In genomic region chr7:4056552-4057288, GRCh38 we compare ENCODE assay signal across 20 cellular contexts.
A peak's percentile ranks its signal among the peaks of the same experiment; 100 is the strongest.
DNase-seq lines count a peak whose midpoint lies in the region; ATAC-seq, FAIRE-seq and TF ChIP-seq lines count a peak whose summit lies in the region.
"Had no signal": no experiment of that assay in that cellular context is flagged by ENCODE, and none has a peak within 500 bp of the region (broad histone marks: within the 10 kb centered on the region; RNA-seq: fewer than 3 reads in every experiment).

No MANE protein-coding gene starts in this region.

- no peak overlapping the region for H3K14ac ChIP-seq in H1 (ENCODE audit: insufficient read length)

- H3K4me2 ChIP-seq in GM23338 (no peak overlapping the region), H1 (ENCODE audit: insufficient read depth in 1 of 2, low read depth in 2 of 2, low read length in 2 of 2) (no peak overlapping the region)
- H3K4me2 ChIP-seq: BLaER1 treated with 17β-estradiol and CSF1 and Interleukin-3, amounts not matched to agents 10 nM and 100 nM had no signal

- no peak overlapping the region for H2BK5ac ChIP-seq in H1 (ENCODE audit: low read depth, low read length)

- peak overlapping the region; percentile 57; the same call in 1 of the 2 replicates for H4K8ac ChIP-seq in H1 (ENCODE audit: extremely low read depth, insufficient read depth, low read length)

- H3K27ac Mint-ChIP-seq in GM23338 (peak overlapping the region; percentile 37; the same call in 1 of the 2 replicates), type B pancreatic cell (no peak overlapping the region)
- H3K27ac Mint-ChIP-seq: B cell; CD8-positive, alpha-beta T cell; IgD-negative memory B cell had no signal

- H3K23ac ChIP-seq in H1 (ENCODE audit: insufficient read length) = no peak overlapping the region

- H3K23me2 ChIP-seq in H1 (ENCODE audit: low read depth, low read length) = no peaks in the 10 kb centered on the region

- no peak overlapping the region for H3K9ac ChIP-seq in H1 (replicated peaks in 1 of 4; ENCODE audit: extremely low read depth in 1 of 4, low read depth in 3 of 4, low read length in 3 of 4)
- H3K9ac ChIP-seq: BLaER1 treated with 17β-estradiol and CSF1 and Interleukin-3, amounts not matched to agents 10 nM and 100 nM; GM23248 had no signal

- no peak overlapping the region for H4K5ac ChIP-seq in H1 (ENCODE audit: insufficient read length, low read depth, low read length)

- CTCF ChIA-PET in H1 (lab: Charles Lee; ENCODE audit: partially characterized antibody) = interaction anchor here (1.0 kb wide), 1 partner anchor 169 kb away, joined by 3 read pairs; no protein-coding TSS in a partner anchor

- H3K9me3 Mint-ChIP-seq in GM23338 (peaks cover 8% of the 10 kb centered on the region; the same call in 2 of the 3 replicates), type B pancreatic cell (peaks cover 18% of the 10 kb centered on the region)

- H3K4ac ChIP-seq in H1 (replicated peaks; ENCODE audit: insufficient read length, low read depth, low read length) = no peak overlapping the region

- H3K56ac ChIP-seq in H1 (replicated peaks; ENCODE audit: insufficient read length, low read depth, low read length) = no peak overlapping the region

- no peak for TF ChIP-seq CTCF in GM23338 (conservative IDR thresholded peaks at IDR 0.05; ENCODE audit: low read depth in 2 of 2)
- TF ChIP-seq CTCF in H1 (IDR thresholded peaks at IDR 0.05; ENCODE audit: control extremely low read depth in 1 of 3, insufficient read depth in 1 of 3, low read depth in 1 of 3, low read length in 3 of 3) = no peak
- no peak for TF ChIP-seq CTCF in lung (IDR thresholded peaks at IDR 0.05; ENCODE audit: control extremely low read depth, extremely low read depth)
- TF ChIP-seq CTCF in type B pancreatic cell (conservative IDR thresholded peaks at IDR 0.05) = no peak
- no peak for TF ChIP-seq CTCF in prostate gland (IDR thresholded peaks at IDR 0.05)

- H3K4me1 ChIP-seq in GM23338 (ENCODE audit: insufficient read depth) = no peaks in the 10 kb centered on the region
- H3K4me1 ChIP-seq in H1 (replicated peaks in 1 of 4; ENCODE audit: control insufficient read depth in 3 of 4, insufficient read depth in 4 of 4, low read length in 3 of 4) = 0 out of 7 replicates have a peak, but pooled peaks cover 0 to 2% (median 0%) of the 10 kb centered on the region in 4 experiments
- H3K4me1 ChIP-seq in lung (ENCODE audit: control insufficient read depth in 2 of 2, insufficient read depth in 2 of 2, low read length in 2 of 2) = no peaks in the 10 kb centered on the region
- H3K4me1 ChIP-seq in prostate gland (replicated peaks) = no peaks in the 10 kb centered on the region
- H3K4me1 ChIP-seq: BLaER1 treated with 17β-estradiol and CSF1 and Interleukin-3, amounts not matched to agents 10 nM and 100 nM had no signal

- H3K79me2 ChIP-seq in GM23338 (replicated peaks; ENCODE audit: insufficient read depth) (no peaks in the 10 kb centered on the region), H1 (ENCODE audit: control insufficient read depth in 1 of 2, insufficient read depth in 2 of 2, low read length in 2 of 2) (no peaks in the 10 kb centered on the region)

- intact Hi-C loops in prostate gland (cut with DNase I) = no loop called here

- no peak for FAIRE-seq in H1 (lab: Jason Lieb, UNC)
- FAIRE-seq: GM19239, HepG2 had no signal

- H3F3A ChIP-seq in GM23338 (replicated peaks; ENCODE audit: low read depth) = no peaks in the 10 kb centered on the region

- TF ChIP-seq POLR2A in H1 (IDR thresholded peaks at IDR 0.05; ENCODE audit: control extremely low read depth in 1 of 2, low read depth in 2 of 2, low read length in 2 of 2) = no peak
- TF ChIP-seq POLR2A in GM18505 (IDR thresholded peaks at IDR 0.05; ENCODE audit: borderline replicate concordance, extremely low read depth, insufficient read depth, insufficient read length) = no peak
- no peak for TF ChIP-seq POLR2A in prostate gland (IDR thresholded peaks at IDR 0.05)

- POLR2A ChIA-PET in H1 (lab: Charles Lee; ENCODE audit: partially characterized antibody) = interaction anchor here (0.9 kb wide), 1 partner anchor 16 kb away, joined by 4 read pairs; no protein-coding TSS in a partner anchor

- no peak for TF ChIP-seq RAD21 in H1 (IDR thresholded peaks at IDR 0.05 in 1 of 2, conservative IDR thresholded peaks at IDR 0.05 in 1 of 2; ENCODE audit: low read depth in 2 of 2, low read length in 2 of 2)

- peak overlapping the region; percentile 27 for H4K91ac ChIP-seq in H1 (replicated peaks; ENCODE audit: insufficient read length, low read length)

- peaks cover 8% of the 10 kb centered on the region for H3K27me3 Mint-ChIP-seq in GM23338 (ENCODE audit: insufficient read depth, low read depth, poor library complexity)
- no peaks in the 10 kb centered on the region for H3K27me3 Mint-ChIP-seq in type B pancreatic cell

- no peaks in the 10 kb centered on the region for H3K9me2 ChIP-seq in GM23338 (ENCODE audit: insufficient read depth)

- no peak overlapping the region for H2BK12ac ChIP-seq in H1 (ENCODE audit: low read depth, low read length)

- H2BK20ac ChIP-seq in H1 (ENCODE audit: low read length) = no peak overlapping the region

- DNase-seq in GM23338 (ENCODE audit: low spot score) (no peak), H1 (ENCODE audit: low read depth in 1 of 2, low spot score in 2 of 2) (peak in 1 of 2 experiments; percentile 42), lung (ENCODE audit: low spot score) (peak; percentile 20), type B pancreatic cell (ENCODE audit: extremely low spot score, unreplicated experiment) (peak; percentile 56), prostate gland (ENCODE audit: low spot score) (no peak)
- no peak for DNase-seq in activated effector memory CD4-positive, alpha-beta T cell treated with anti-CD3 and anti-CD28 coated beads, Interleukin-2, amount 50 U/mL, for 16 hours
- DNase-seq: Calu3, DMS79 treated with DMSO at 0.1 percent for 48 hours, GF-D8, GM23248, H7 had no signal

- H3K27me3 ChIP-seq in GM23338 (ENCODE audit: insufficient read depth) = no peaks in the 10 kb centered on the region
- H3K27me3 ChIP-seq in H1 (replicated peaks in 1 of 4; ENCODE audit: control insufficient read depth in 3 of 4, extremely low read depth in 1 of 4, insufficient read depth in 3 of 4, low read length in 3 of 4) = no peaks in the 10 kb centered on the region
- H3K27me3 ChIP-seq in lung (ENCODE audit: control insufficient read depth, insufficient read depth) = no peaks in the 10 kb centered on the region
- no peaks in the 10 kb centered on the region for H3K27me3 ChIP-seq in prostate gland (replicated peaks; ENCODE audit: insufficient read depth)
- H3K27me3 ChIP-seq: BLaER1 treated with 17β-estradiol and CSF1 and Interleukin-3, amounts not matched to agents 10 nM and 100 nM had no signal

- H4K20me1 ChIP-seq in GM23338 (replicated peaks; ENCODE audit: insufficient read depth) (no peaks in the 10 kb centered on the region), H1 (replicated peaks in 1 of 2; ENCODE audit: control insufficient read depth in 1 of 2, insufficient read depth in 2 of 2, low read length in 2 of 2) (no peaks in the 10 kb centered on the region)
- H4K20me1 ChIP-seq: BLaER1 treated with 17β-estradiol and CSF1 and Interleukin-3, amounts not matched to agents 10 nM and 100 nM had no signal

- H3K4me3 ChIP-seq in GM23338 (no peak overlapping the region), H1 (ENCODE audit: extremely low read depth in 1 of 4, insufficient read depth in 2 of 4, low read depth in 3 of 4, low read length in 4 of 4) (no peak overlapping the region), lung (no peak overlapping the region), prostate gland (no peak overlapping the region)
- H3K4me3 ChIP-seq: BLaER1 treated with 17β-estradiol and CSF1 and Interleukin-3, amounts not matched to agents 10 nM and 100 nM; GM23248 had no signal

- H2BK120ac ChIP-seq in H1 (replicated peaks; ENCODE audit: low read depth, low read length) = no peak overlapping the region

- ATAC-seq in GM23338 = no peak
- ATAC-seq in lung (ENCODE audit: insufficient read depth, low FRiP score) = no peak
- ATAC-seq in GM18505 (IDR thresholded peaks at IDR 0.05; ENCODE audit: unreplicated experiment) = no peak
- no peak for ATAC-seq in GM21381 (IDR thresholded peaks at IDR 0.05; ENCODE audit: unreplicated experiment)
- ATAC-seq: CD8-positive, alpha-beta T cell; HCT116; HepG2 had no signal

- no peak for TF ChIP-seq EP300 in H1 (IDR thresholded peaks at IDR 0.05; ENCODE audit: borderline replicate concordance in 1 of 2, low read depth in 2 of 2, low read length in 2 of 2)

- no peaks in the 10 kb centered on the region; the same call in 2 of the 3 replicates for H3K4me1 Mint-ChIP-seq in GM23338
- H3K4me1 Mint-ChIP-seq in type B pancreatic cell (ENCODE audit: unreplicated experiment) = peaks cover 14% of the 10 kb centered on the region
- H3K4me1 Mint-ChIP-seq: B cell, IgD-negative memory B cell had no signal

- no peak overlapping the region for H3K18ac ChIP-seq in H1 (ENCODE audit: extremely low read depth, low read length)

- no peak overlapping the region for H2BK15ac ChIP-seq in H1 (ENCODE audit: low read length)

- no peak overlapping the region for H2AFZ ChIP-seq in GM23338
- H2AFZ ChIP-seq in H1 (ENCODE audit: low read length) = no peak overlapping the region
- H2AFZ ChIP-seq: GM23248 had no signal

- H2AK5ac ChIP-seq in H1 (ENCODE audit: low read depth, low read length) = no peak overlapping the region

- H3K27ac ChIP-seq in GM23338 (ENCODE audit: low read depth) (no peak overlapping the region), H1 (ENCODE audit: low read depth, low read length) (no peak overlapping the region), lung (ENCODE audit: low read depth in 1 of 2, low read length in 1 of 2) (no peak overlapping the region), prostate gland (no peak overlapping the region)
- H3K27ac ChIP-seq: BLaER1 treated with 17β-estradiol and CSF1 and Interleukin-3, amounts not matched to agents 10 nM and 100 nM; GM23248 had no signal

- H3K79me1 ChIP-seq in H1 (ENCODE audit: low read depth, low read length) = no peaks in the 10 kb centered on the region

- H3K36me3 ChIP-seq in GM23338 (ENCODE audit: insufficient read depth) = no peaks in the 10 kb centered on the region
- no peaks in the 10 kb centered on the region for H3K36me3 ChIP-seq in H1 (ENCODE audit: control insufficient read depth in 2 of 4, insufficient read depth in 4 of 4, low read length in 3 of 4)
- no peaks in the 10 kb centered on the region for H3K36me3 ChIP-seq in lung (ENCODE audit: control insufficient read depth in 2 of 2, insufficient read depth in 2 of 2, low read length in 2 of 2)
- H3K36me3 ChIP-seq in prostate gland = no peaks in the 10 kb centered on the region
- H3K36me3 ChIP-seq: BLaER1 treated with 17β-estradiol and CSF1 and Interleukin-3, amounts not matched to agents 10 nM and 100 nM had no signal

- H3K4me3 Mint-ChIP-seq in GM23338 (no peak overlapping the region), type B pancreatic cell (no peak overlapping the region)
- H3K4me3 Mint-ChIP-seq: B cell; CD8-positive, alpha-beta T cell; IgD-negative memory B cell had no signal

- 97% methylated on average over 17 of the region's 19 CpGs; no CpG with 5 or more reads in 1 of the 2 experiments for WGBS in H1 (ENCODE audit: extremely low coverage in 1 of 2, insufficient coverage in 1 of 2, insufficient read length in 1 of 2, insufficient replicate concordance in 2 of 2, low coverage in 1 of 2, low lambda C conversion rate in 2 of 2, missing lambda C conversion rate in 1 of 2), 2 experiments
- 92 to 95% methylated on average over 19 of the region's 19 CpGs for WGBS in lung, 2 donors
- WGBS in prostate gland = 96% methylated on average over 18 of the region's 19 CpGs

- peaks cover 0 to 4% of the 10 kb centered on the region in 2 experiments; a peak in 1 of 4 replicates for H3K9me3 ChIP-seq in H1 (ENCODE audit: insufficient read depth in 2 of 2, low read depth in 1 of 2, low read length in 1 of 2)
- peaks cover 0 to 3% of the 10 kb centered on the region in 2 donors for H3K9me3 ChIP-seq in lung (ENCODE audit: control insufficient read depth in 2 of 2, insufficient read depth in 1 of 2, low read length in 1 of 2)
- no peaks in the 10 kb centered on the region for H3K9me3 ChIP-seq in prostate gland

- H3K36me3 Mint-ChIP-seq in GM23338 (ENCODE audit: low read depth) (peaks cover 15% of the 10 kb centered on the region; the same call in 2 of the 3 replicates), type B pancreatic cell (peaks cover 11% of the 10 kb centered on the region)
- H3K36me3 Mint-ChIP-seq: CD8-positive, alpha-beta T cell had no signal

Comparison
In these comparisons a context has a peak if more than half of its experiments do, and no peak if none do; other contexts are left out.
1. DNase-seq: peak in lung (single experiment) and type B pancreatic cell (single experiment); none in GM23338 (single experiment), activated effector memory CD4-positive, alpha-beta T cell treated with anti-CD3 and anti-CD28 coated beads, Interleukin-2, amount 50 U/mL, for 16 hours (single experiment) and prostate gland (single experiment).